20 cellular contexts compared by ENCODE assay signal in genomic region chr21:31909153-31909771, GRCh38. TPM values are rescaled to one million over a fixed set of nuclear protein-coding genes. Genes with fewer than 3 reads are reported as not detected.
DNase-seq lines count a peak whose midpoint lies in the region; ATAC-seq, FAIRE-seq and TF ChIP-seq lines count a peak whose summit lies in the region.
"Had no signal": no experiment of that assay in that cellular context is flagged by ENCODE, and none has a peak within 500 bp of the region (broad histone marks: within the 10 kb centered on the region; RNA-seq: fewer than 3 reads in every experiment).

No MANE protein-coding gene starts in this region.

- peaks cover 10% of the 10 kb centered on the region for H3F3A ChIP-seq in GM23338 (replicated peaks; ENCODE audit: low read depth)

- peaks cover 9% of the 10 kb centered on the region; the same call in 2 of the 3 replicates for H3K36me3 Mint-ChIP-seq in GM23338 (ENCODE audit: low read depth)

- peaks cover 12% of the 10 kb centered on the region; the same call in 1 of the 2 replicates for H3K79me2 ChIP-seq in GM23338 (replicated peaks; ENCODE audit: insufficient read depth)

- intact Hi-C loops in pancreas (cut with DNase I), result no loop called here

- H4K20me1 ChIP-seq in GM23338 (replicated peaks; ENCODE audit: insufficient read depth), result no peaks in the 10 kb centered on the region

- FAIRE-seq in pancreas (lab: Jason Lieb, UNC), result no peak
- FAIRE-seq: frontal cortex, HTR-8/SVneo had no signal

- H3K9me3 ChIP-seq in pancreas, result no peaks in the 10 kb centered on the region
- H3K9me3 ChIP-seq: adrenal gland, thoracic aorta had no signal

- H3K27ac ChIP-seq in GM23338 (ENCODE audit: low read depth) (peak overlapping the region; percentile 90), pancreas (peak overlapping the region in 2 of 4 donors; percentile 50 to 60)
- H3K27ac ChIP-seq: thoracic aorta had no signal

- H3K9me2 ChIP-seq in GM23338 (ENCODE audit: insufficient read depth), result peaks cover 4% of the 10 kb centered on the region; the same call in 1 of the 2 replicates

- peak overlapping the region; percentile 45; the same call in 1 of the 2 replicates for H3K27ac Mint-ChIP-seq in GM23338
- H3K27ac Mint-ChIP-seq: activated T-helper 17 cell treated with anti-CD3 and anti-CD28 coated beads, Interleukin-2, amount 50 U/mL, for 72 hours; B cell; T-helper 17 cell had no signal

- H3K4me1 ChIP-seq in GM23338 (ENCODE audit: insufficient read depth) (peaks cover 55% of the 10 kb centered on the region), pancreas (peaks cover 20 to 26% (median 25%) of the 10 kb centered on the region in 3 donors)
- H3K4me1 ChIP-seq: adrenal gland had no signal

- peaks cover 21% of the 10 kb centered on the region for H3K27me3 Mint-ChIP-seq in GM23338 (ENCODE audit: insufficient read depth, low read depth, poor library complexity)

- ATAC-seq in GM23338 (peak; percentile 56), pancreas (peak; percentile 46 to 59 (median 56))
- ATAC-seq: activated T-helper 17 cell treated with anti-CD3 and anti-CD28 coated beads, Interleukin-2, amount 50 U/mL, for 72 hours; HCT116; T-helper 17 cell had no signal

- peak overlapping the region; percentile 39 for H3K4me3 Mint-ChIP-seq in GM23338
- H3K4me3 Mint-ChIP-seq: activated T-helper 17 cell treated with anti-CD3 and anti-CD28 coated beads, Interleukin-2, amount 50 U/mL, for 72 hours; B cell; T-helper 17 cell had no signal

- peak; percentile 58 for DNase-seq in GM23338 (ENCODE audit: low spot score)
- peak; percentile 73 for DNase-seq in NCI-H69 (lab: John Stamatoyannopoulos, UW)
- peak; percentile 51 for DNase-seq in iPS-NIHi11 (ENCODE audit: low spot score)
- DNase-seq in pancreas, result peak in 1 of 6 donors; percentile 12
- no peak for DNase-seq in occipital lobe (lab: John Stamatoyannopoulos, UW)
- DNase-seq in KG1 (lab: John Stamatoyannopoulos, UW), result no peak
- no peak for DNase-seq in foreskin fibroblast
- no peak for DNase-seq in GDM1 (lab: John Stamatoyannopoulos, UW)
- DNase-seq: activated CD4-positive, CD25-positive, alpha-beta regulatory T cell; adrenal gland; nucleus accumbens; RPMI8226; T-helper 17 cell had no signal

- H3K4me1 Mint-ChIP-seq in GM23338, result peaks cover 72% of the 10 kb centered on the region
- H3K4me1 Mint-ChIP-seq: activated T-helper 17 cell treated with anti-CD3 and anti-CD28 coated beads, Interleukin-2, amount 50 U/mL, for 72 hours; B cell; T-helper 17 cell had no signal

- H3K27me3 ChIP-seq in GM23338 (ENCODE audit: insufficient read depth) (no peaks in the 10 kb centered on the region), pancreas (no peaks in the 10 kb centered on the region)
- H3K27me3 ChIP-seq: adrenal gland had no signal

- H3K36me3 ChIP-seq in GM23338 (ENCODE audit: insufficient read depth) (no peaks in the 10 kb centered on the region), pancreas (no peaks in the 10 kb centered on the region)
- H3K36me3 ChIP-seq: adrenal gland, thoracic aorta had no signal

- TF ChIP-seq CTCF in GM23338 (conservative IDR thresholded peaks at IDR 0.05; ENCODE audit: low read depth in 2 of 2) (no peak), pancreas (IDR thresholded peaks at IDR 0.05) (no peak), foreskin fibroblast (IDR thresholded peaks at IDR 0.05; ENCODE audit: low read depth, low read length) (no peak)

- peak overlapping the region; percentile 50 for H3K4me2 ChIP-seq in GM23338

- WGBS in pancreas, 2 donors, result 47 to 56% methylated on average over 11 of the region's 11 CpGs

- peak overlapping the region; percentile 34 for H3K4me3 ChIP-seq in GM23338
- H3K4me3 ChIP-seq in pancreas, result no peak overlapping the region
- no peak overlapping the region for H3K4me3 ChIP-seq in foreskin fibroblast (ENCODE audit: low read depth in 1 of 2, low read length in 2 of 2)
- H3K4me3 ChIP-seq: adrenal gland, skin epidermis, thoracic aorta had no signal

- H3K9me3 Mint-ChIP-seq in GM23338, result peaks cover 4% of the 10 kb centered on the region; the same call in 1 of the 3 replicates
- H3K9me3 Mint-ChIP-seq: activated T-helper 17 cell treated with anti-CD3 and anti-CD28 coated beads, Interleukin-2, amount 50 U/mL, for 72 hours had no signal

- no peak overlapping the region for H2AFZ ChIP-seq in GM23338

TF ChIP-seq in GM23338, 12 proteins besides CTCF, POLR2A, EP300 and RAD21 (continues in another document):
- no peak for TF ChIP-seq JUNB (IDR thresholded peaks at IDR 0.05; ENCODE audit: unreplicated experiment)
- TF ChIP-seq ZNF114 (CRISPR knock-in tag; IDR thresholded peaks at IDR 0.05), result no peak
- TF ChIP-seq POLR2AphosphoS5 (IDR thresholded peaks at IDR 0.05; ENCODE audit: low read depth), result no peak
- TF ChIP-seq NANOG (IDR thresholded peaks at IDR 0.05; ENCODE audit: borderline replicate concordance), result no peak
- TF ChIP-seq STAT1 (IDR thresholded peaks at IDR 0.05; ENCODE audit: unreplicated experiment), result no peak
- TF ChIP-seq ZNF331 (CRISPR knock-in tag; IDR thresholded peaks at IDR 0.05; ENCODE audit: low read depth), result no peak
- no peak for TF ChIP-seq REST (IDR thresholded peaks at IDR 0.05; ENCODE audit: unreplicated experiment)

RNA-seq across cellular contexts. Expression of gene HUNK, which starts 36.4 kb away (rescaled TPM):
- 5.1 and 14.8 TPM in 2 replicates for total RNA-seq in GM23338 (2014; rRNA removed; shearing (Covaris generic))
- polyA plus RNA-seq in GM23338 (2016; fragmentation: Nextera tagmentation; extraction: Ambion mirVana), result 1.6 and 2.9 TPM in 2 replicates
- total RNA-seq in pancreas, result 10 to 100 TPM in 2 of 6 donors, 1 to 10 TPM in 4; 5.8 to 17.0 (median 9.7) TPM
- 1 to 10 TPM; 2.6 TPM for polyA plus RNA-seq in pancreas
- 9.4 TPM for total RNA-seq in occipital lobe

Comparison
In these comparisons a context has a peak if more than half of its experiments do, and no peak if none do; other contexts are left out.
1. DNase-seq: peak in GM23338 (single experiment), NCI-H69 (single experiment) and iPS-NIHi11 (single experiment); none in occipital lobe (single experiment), KG1 (single experiment), foreskin fibroblast (0 of 2) and GDM1 (single experiment).